1 cellular context compared by ENCODE assay signal in the genomic region with DNA sequence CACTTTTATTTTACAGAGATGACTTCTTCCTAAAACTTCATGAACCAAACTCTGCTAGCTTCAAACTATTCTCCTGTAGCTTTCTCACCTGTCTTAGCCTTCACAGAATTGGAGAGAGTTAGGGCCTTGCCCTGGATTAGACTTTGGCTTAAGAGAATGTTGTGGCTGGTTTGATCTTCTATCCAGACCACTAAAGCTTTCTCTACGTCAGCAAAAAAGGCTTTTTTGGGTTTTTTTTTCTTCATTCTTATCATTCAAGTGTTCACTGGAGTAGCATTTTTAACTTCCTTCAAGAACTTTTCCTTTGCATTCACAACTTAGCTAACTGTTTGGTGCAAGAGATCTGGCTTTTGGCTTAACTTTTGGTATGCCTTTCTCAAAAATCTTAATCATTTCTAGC.
A peak's percentile ranks its signal among the peaks of the same experiment; 100 is the strongest.
TF ChIP-seq lines count a peak whose summit lies in the region.

No MANE protein-coding gene starts in this region.

TF ChIP-seq in A549, 52 proteins besides CTCF, POLR2A, EP300 and RAD21 (continued from another document):
- TF ChIP-seq, protein P1, sequence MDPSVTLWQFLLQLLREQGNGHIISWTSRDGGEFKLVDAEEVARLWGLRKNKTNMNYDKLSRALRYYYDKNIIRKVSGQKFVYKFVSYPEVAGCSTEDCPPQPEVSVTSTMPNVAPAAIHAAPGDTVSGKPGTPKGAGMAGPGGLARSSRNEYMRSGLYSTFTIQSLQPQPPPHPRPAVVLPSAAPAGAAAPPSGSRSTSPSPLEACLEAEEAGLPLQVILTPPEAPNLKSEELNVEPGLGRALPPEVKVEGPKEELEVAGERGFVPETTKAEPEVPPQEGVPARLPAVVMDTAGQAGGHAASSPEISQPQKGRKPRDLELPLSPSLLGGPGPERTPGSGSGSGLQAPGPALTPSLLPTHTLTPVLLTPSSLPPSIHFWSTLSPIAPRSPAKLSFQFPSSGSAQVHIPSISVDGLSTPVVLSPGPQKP (IDR thresholded peaks at IDR 0.05; ENCODE audit: low read depth, low read length): no peak
- TF ChIP-seq MYC (IDR thresholded peaks at IDR 0.05; ENCODE audit: borderline replicate concordance, low read length) (no peak), MAFK (IDR thresholded peaks at IDR 0.05; ENCODE audit: partially characterized antibody) (peak; percentile 55)
